In genomic region chr3:38018296-38019266, GRCh38 we compare ENCODE assay signal across 1 cellular context.
TF ChIP-seq lines count a peak whose summit lies in the region.

No MANE protein-coding gene starts in this region.

TF ChIP-seq in K562, 482 proteins besides CTCF, POLR2A, EP300 and RAD21 (continued from another document and continues in another):
- no peak for TF ChIP-seq FOXK2 (conservative IDR thresholded peaks at IDR 0.05 in 1 of 2, IDR thresholded peaks at IDR 0.05 in 1 of 2; ENCODE audit: low read depth in 2 of 2)
- peak; percentile 66; the same call in 1 of the 2 replicates for TF ChIP-seq TAL1 (IDR thresholded peaks at IDR 0.05)
- no peak for TF ChIP-seq TOE1 (IDR thresholded peaks at IDR 0.05; ENCODE audit: borderline replicate concordance)
- TF ChIP-seq TOE1 (CRISPR knock-in tag; IDR thresholded peaks at IDR 0.05; ENCODE audit: borderline replicate concordance, low read depth), result no peak
- peak; percentile 22; the same call in 1 of the 2 replicates for TF ChIP-seq SMARCC2 (IDR thresholded peaks at IDR 0.05; ENCODE audit: low read depth)
- no peak for TF ChIP-seq CHD1 (IDR thresholded peaks at IDR 0.05; ENCODE audit: low read length)
- TF ChIP-seq ZNF584 (CRISPR knock-in tag; IDR thresholded peaks at IDR 0.05; ENCODE audit: low read depth), result no peak
- TF ChIP-seq ZBTB5 (IDR thresholded peaks at IDR 0.05), result peak; percentile 81
- peak; percentile 41; the same call in 1 of the 2 replicates for TF ChIP-seq STAT5A (IDR thresholded peaks at IDR 0.05; ENCODE audit: borderline replicate concordance, low read length)
- no peak for TF ChIP-seq HMGN3 (IDR thresholded peaks at IDR 0.05; ENCODE audit: borderline replicate concordance, extremely low read depth, insufficient read length, low read depth, low read length)
- TF ChIP-seq ZNF274 (IDR thresholded peaks at IDR 0.05; ENCODE audit: borderline replicate concordance, low read depth, low read length), result no peak
- no peak for TF ChIP-seq SIX5 (IDR thresholded peaks at IDR 0.05; ENCODE audit: borderline replicate concordance in 1 of 2, insufficient read depth in 1 of 2, low read depth in 1 of 2, low read length in 2 of 2)
- TF ChIP-seq ZFP1 (CRISPR knock-in tag; IDR thresholded peaks at IDR 0.05), result no peak
- no peak for TF ChIP-seq ZNF398 (CRISPR knock-in tag; IDR thresholded peaks at IDR 0.05)
- no peak for TF ChIP-seq THRAP3 (IDR thresholded peaks at IDR 0.05; ENCODE audit: borderline replicate concordance)
- no peak for TF ChIP-seq PTBP1 (IDR thresholded peaks at IDR 0.05; ENCODE audit: low read depth, low read length)
- no peak for TF ChIP-seq MCM5 (IDR thresholded peaks at IDR 0.05; ENCODE audit: low read depth)
- TF ChIP-seq E2F4 (CRISPR knock-in tag; IDR thresholded peaks at IDR 0.05; ENCODE audit: low read depth), result no peak
- TF ChIP-seq MAFG (tag; conservative IDR thresholded peaks at IDR 0.05), result no peak
- TF ChIP-seq ELK3 (CRISPR knock-in tag; IDR thresholded peaks at IDR 0.05), result no peak
- no peak for TF ChIP-seq ARID3B (CRISPR knock-in tag; IDR thresholded peaks at IDR 0.05; ENCODE audit: borderline replicate concordance)
- peak; percentile 90 for TF ChIP-seq ZEB2 (IDR thresholded peaks at IDR 0.05)
- TF ChIP-seq HNRNPLL (IDR thresholded peaks at IDR 0.05; ENCODE audit: low read depth, low read length, poor library complexity, severe bottlenecking), result no peak
- no peak for TF ChIP-seq BCOR (IDR thresholded peaks at IDR 0.05)
- peak; percentile 72 for TF ChIP-seq SUPT5H (IDR thresholded peaks at IDR 0.05)
- peak in 1 of 2 experiments; percentile 24; a peak in 1 of 4 replicates for TF ChIP-seq MLLT1 (IDR thresholded peaks at IDR 0.05)
- TF ChIP-seq SMARCA4 (IDR thresholded peaks at IDR 0.05), result peak; percentile 51
- no peak for TF ChIP-seq ZKSCAN8 (CRISPR knock-in tag; IDR thresholded peaks at IDR 0.05)
- TF ChIP-seq LEF1 (IDR thresholded peaks at IDR 0.05), result no peak; the same call in 1 of the 2 replicates
- TF ChIP-seq CBFB (CRISPR knock-in tag; IDR thresholded peaks at IDR 0.05), result peak; percentile 69
- no peak for TF ChIP-seq ESRRA (IDR thresholded peaks at IDR 0.05; ENCODE audit: borderline replicate concordance, low read depth)
- no peak for TF ChIP-seq ZNF354B (CRISPR knock-in tag; IDR thresholded peaks at IDR 0.05)
- no peak for TF ChIP-seq MEF2A (IDR thresholded peaks at IDR 0.05; ENCODE audit: control insufficient read depth, low read depth, low read length)
- no peak for TF ChIP-seq SAP30 (IDR thresholded peaks at IDR 0.05; ENCODE audit: borderline replicate concordance, insufficient read depth, low read depth, low read length, poor library complexity, severe bottlenecking)
- peak; percentile 32 for TF ChIP-seq KDM5B (IDR thresholded peaks at IDR 0.05; ENCODE audit: insufficient replicate concordance, low read depth, low read length)
- no peak for TF ChIP-seq HMBOX1 (IDR thresholded peaks at IDR 0.05)
- no peak for TF ChIP-seq HDAC2 (IDR thresholded peaks at IDR 0.05)
- TF ChIP-seq ZNF655 (CRISPR knock-in tag; IDR thresholded peaks at IDR 0.05), result no peak
- TF ChIP-seq XRCC4 (IDR thresholded peaks at IDR 0.05; ENCODE audit: extremely low read depth, insufficient read depth, insufficient read length), result no peak
- peak; percentile 51 for TF ChIP-seq NFIC (IDR thresholded peaks at IDR 0.05)
- no peak for TF ChIP-seq MEF2D (tag; conservative IDR thresholded peaks at IDR 0.05; ENCODE audit: low read depth)
- no peak for TF ChIP-seq RFX1 (IDR thresholded peaks at IDR 0.05)
- no peak for TF ChIP-seq SMC3 (conservative IDR thresholded peaks at IDR 0.05; ENCODE audit: insufficient read depth, low read depth, low read length)
- TF ChIP-seq PURB (CRISPR knock-in tag; IDR thresholded peaks at IDR 0.05; ENCODE audit: low read depth), result no peak
- TF ChIP-seq ZNF347 (CRISPR knock-in tag; IDR thresholded peaks at IDR 0.05; ENCODE audit: low read depth), result no peak
- TF ChIP-seq ZNF696 (CRISPR knock-in tag; conservative IDR thresholded peaks at IDR 0.05), result no peak
- TF ChIP-seq LCOR (CRISPR knock-in tag; IDR thresholded peaks at IDR 0.05), result no peak
- no peak for TF ChIP-seq BRF1 (IDR thresholded peaks at IDR 0.05; ENCODE audit: borderline replicate concordance, extremely low read depth, insufficient read length)
- no peak for TF ChIP-seq ZBTB17 (CRISPR knock-in tag; IDR thresholded peaks at IDR 0.05)
- TF ChIP-seq PRDM10 (IDR thresholded peaks at IDR 0.05; ENCODE audit: partially characterized antibody), result peak; percentile 16
- no peak for TF ChIP-seq CSDE1 (IDR thresholded peaks at IDR 0.05)
- no peak for TF ChIP-seq TSC22D4 (tag; IDR thresholded peaks at IDR 0.05)
- no peak for TF ChIP-seq ZNF561 (CRISPR knock-in tag; conservative IDR thresholded peaks at IDR 0.05)
- TF ChIP-seq CREBBP (IDR thresholded peaks at IDR 0.05; ENCODE audit: low read depth, low read length), result no peak
- TF ChIP-seq ZNF12 (CRISPR knock-in tag; IDR thresholded peaks at IDR 0.05), result 0 out of 2 replicates have a peak, but pooled peaks have one; percentile 27
